ENCODE assay signal across 8 cellular contexts in the genomic region with DNA sequence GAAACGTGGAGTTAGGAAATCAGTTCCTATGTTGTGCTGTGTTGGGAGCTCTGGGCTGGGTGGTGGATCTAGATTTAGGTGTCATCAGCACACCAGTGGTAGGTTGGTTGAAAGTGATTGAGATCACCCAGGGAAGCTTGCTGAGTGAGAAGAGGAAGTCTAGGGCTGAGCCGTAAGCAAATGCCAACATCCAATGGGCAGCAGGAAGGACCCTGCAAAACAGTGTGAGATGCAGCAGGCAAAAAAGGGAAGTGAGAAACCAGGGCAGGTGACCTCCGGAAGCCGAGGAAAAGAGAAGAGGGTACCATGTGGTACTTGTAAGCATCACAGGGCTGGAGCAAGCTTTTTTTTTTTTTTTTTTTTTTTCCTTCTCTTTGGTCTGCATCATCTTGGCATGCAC. TPM values are rescaled to one million over a fixed set of nuclear protein-coding genes. Genes with fewer than 3 reads are reported as not detected.
DNase-seq lines count a peak whose midpoint lies in the region; ATAC-seq and TF ChIP-seq lines count a peak whose summit lies in the region.

No MANE protein-coding gene starts in this region.

- no peaks in the 10 kb centered on the region for H3K36me3 ChIP-seq in vagina

- H3K9me3 ChIP-seq in vagina, result no peaks in the 10 kb centered on the region

- no peak for TF ChIP-seq CTCF in vagina (IDR thresholded peaks at IDR 0.05)

- peak; percentile 90 for DNase-seq in SIG-M5 (lab: John Stamatoyannopoulos, UW)
- peak; percentile 54 for DNase-seq in mucosa of gallbladder (ENCODE audit: low spot score)
- DNase-seq in vagina (ENCODE audit: extremely low spot score in 2 of 2), result no peak
- DNase-seq in NCI-H1930 (lab: John Stamatoyannopoulos, UW), result no peak
- DNase-seq in ureter (ENCODE audit: low spot score), result no peak
- no peak for DNase-seq in COLO829 (ENCODE audit: low spot score)

- intact Hi-C loops in vagina (cut with DNase I), result no loop called here

- TF ChIP-seq POLR2A in vagina (IDR thresholded peaks at IDR 0.05), result no peak

- ATAC-seq in GM19023 (IDR thresholded peaks at IDR 0.05; ENCODE audit: unreplicated experiment), result peak; percentile 85
- ATAC-seq in HG02943 (IDR thresholded peaks at IDR 0.05; ENCODE audit: low read depth, unreplicated experiment), result peak; percentile 91

- no peak overlapping the region for H3K4me3 ChIP-seq in vagina

- H3K27ac ChIP-seq in vagina, result no peak overlapping the region

- no peaks in the 10 kb centered on the region for H3K27me3 ChIP-seq in vagina

- peaks cover 11% of the 10 kb centered on the region for H3K4me1 ChIP-seq in vagina

RNA-seq across cellular contexts. Expression of a gene that starts 15.9 kb away (rescaled TPM):
- 216 TPM for total RNA-seq in mucosa of gallbladder
- 76.4 TPM for total RNA-seq in vagina
- 133 TPM for total RNA-seq in ureter

RNA-seq across cellular contexts. Expression of a gene that starts 45.1 kb away (rescaled TPM):
- total RNA-seq in mucosa of gallbladder (44.3 TPM), vagina (16.9 TPM), ureter (32.2 TPM)

RNA-seq across cellular contexts. Expression of a gene that starts 49.8 kb away (rescaled TPM):
- total RNA-seq in mucosa of gallbladder, result 315 TPM
- total RNA-seq in vagina, result 405 TPM
- 338 TPM for total RNA-seq in ureter

Comparison
In these comparisons a context has a peak if more than half of its experiments do, and no peak if none do; other contexts are left out.
1. DNase-seq: peak in SIG-M5 (single experiment) and mucosa of gallbladder (single experiment); none in vagina (0 of 2), NCI-H1930 (0 of 2), ureter (single experiment) and COLO829 (single experiment).